ENCODE assay signal across 1 cellular context in genomic region chr9:135526730-135527571, GRCh38.
A peak's percentile ranks its signal among the peaks of the same experiment; 100 is the strongest.
TF ChIP-seq lines count a peak whose summit lies in the region.

No MANE protein-coding gene starts in this region.

TF ChIP-seq in WTC11, 78 proteins besides CTCF, POLR2A, EP300 and RAD21:
- peak; percentile 17; the same call in 1 of the 2 replicates for TF ChIP-seq FOXP1 (CRISPR knock-in tag; IDR thresholded peaks at IDR 0.05; ENCODE audit: borderline replicate concordance)
- TF ChIP-seq ZNF423 (CRISPR knock-in tag; IDR thresholded peaks at IDR 0.05), result peak; percentile 2; the same call in 1 of the 2 replicates
- TF ChIP-seq ZNF121 (CRISPR knock-in tag; IDR thresholded peaks at IDR 0.05), result no peak
- TF ChIP-seq PREB (CRISPR knock-in tag; IDR thresholded peaks at IDR 0.05; ENCODE audit: borderline replicate concordance), result no peak
TF ChIP-seq in WTC11: peak in this region for 2.
